ENCODE assay signal across 8 cellular contexts in genomic region chr19:45419396-45419795, GRCh38. TPM values are rescaled to one million over a fixed set of nuclear protein-coding genes. Genes with fewer than 3 reads are reported as not detected.
DNase-seq lines count a peak whose midpoint lies in the region; ATAC-seq and TF ChIP-seq lines count a peak whose summit lies in the region.

No MANE protein-coding gene starts in this region.

- no peak for TF ChIP-seq CTCF in DND-41 (IDR thresholded peaks at IDR 0.05; ENCODE audit: borderline replicate concordance, extremely low read depth, low read length, poor library complexity, severe bottlenecking)

- peaks cover 3% of the 10 kb centered on the region; the same call in 1 of the 2 replicates for H4K20me1 ChIP-seq in DND-41 (ENCODE audit: insufficient read depth, low read length)

- H3K36me3 ChIP-seq in DND-41 (ENCODE audit: insufficient read depth, low read length) = peaks cover 31% of the 10 kb centered on the region

- no peaks in the 10 kb centered on the region for H3K27me3 Mint-ChIP-seq in activated naive CD8-positive, alpha-beta T cell treated with anti-CD3 and anti-CD28 coated beads, Interleukin-2, amount 10 ng/mL, durations not matched to agents 7 days and 5 days

- POLR2A ChIA-PET in activated naive CD8-positive, alpha-beta T cell treated with anti-CD3 and anti-CD28 coated beads, Interleukin-2, amount 10 ng/mL, durations not matched to agents 7 days and 5 days (lab: Charles Lee) = interaction anchor here (1.0 to 1.6 kb wide), 4 partner anchors 9 to 48 kb away, joined by 3 to 5 read pairs (median 4); partner anchors contain the start of gene FOSB

- H3K4me1 ChIP-seq in DND-41 (ENCODE audit: insufficient read depth, low read length) = peaks cover 38% of the 10 kb centered on the region

- H3K27me3 ChIP-seq in DND-41 (ENCODE audit: insufficient read depth, low read length, poor library complexity) = no peaks in the 10 kb centered on the region

- H3K4me1 Mint-ChIP-seq in activated naive CD8-positive, alpha-beta T cell treated with anti-CD3 and anti-CD28 coated beads, Interleukin-2, amount 10 ng/mL, durations not matched to agents 7 days and 5 days = peaks cover 46% of the 10 kb centered on the region

- peaks cover 20% of the 10 kb centered on the region for H3K36me3 Mint-ChIP-seq in activated naive CD8-positive, alpha-beta T cell treated with anti-CD3 and anti-CD28 coated beads, Interleukin-2, amount 10 ng/mL, durations not matched to agents 7 days and 5 days

- H2AFZ ChIP-seq in DND-41 (ENCODE audit: low read depth, low read length) = no peak overlapping the region

- H3K79me2 ChIP-seq in DND-41 (ENCODE audit: insufficient read depth, low read length) = peaks cover 11% of the 10 kb centered on the region

- no peak overlapping the region for H3K9ac ChIP-seq in DND-41 (ENCODE audit: low read depth, low read length)

- H3K27ac Mint-ChIP-seq in activated naive CD8-positive, alpha-beta T cell treated with anti-CD3 and anti-CD28 coated beads, Interleukin-2, amount 10 ng/mL, durations not matched to agents 7 days and 5 days = peak overlapping the region; percentile 92

- no peak overlapping the region for H3K4me2 ChIP-seq in DND-41 (ENCODE audit: insufficient read depth, low read length)

- H3K9me3 ChIP-seq in DND-41 (ENCODE audit: insufficient read depth, low read length, severe bottlenecking) = no peaks in the 10 kb centered on the region

- peak overlapping the region; percentile 76 for H3K4me3 Mint-ChIP-seq in activated naive CD8-positive, alpha-beta T cell treated with anti-CD3 and anti-CD28 coated beads, Interleukin-2, amount 10 ng/mL, durations not matched to agents 7 days and 5 days

- H3K9me3 Mint-ChIP-seq in activated naive CD8-positive, alpha-beta T cell treated with anti-CD3 and anti-CD28 coated beads, Interleukin-2, amount 10 ng/mL, durations not matched to agents 7 days and 5 days = no peaks in the 10 kb centered on the region

- DNase-seq in DND-41 = peak; percentile 36
- peak; percentile 72 for DNase-seq in GM19240 (ENCODE audit: insufficient read length, low spot score)
- peak; percentile 51 for DNase-seq in activated naive CD8-positive, alpha-beta T cell treated with anti-CD3 and anti-CD28 coated beads, Interleukin-2, amount 10 ng/mL, durations not matched to agents 7 days and 5 days
- no peak for DNase-seq in NK-92 (lab: John Stamatoyannopoulos, UW; ENCODE audit: unreplicated experiment)
- no peak for DNase-seq in SW 1271 (lab: John Stamatoyannopoulos, UW)
- DNase-seq in glomerular visceral epithelial cell (ENCODE audit: extremely low spot score) = no peak

- peak overlapping the region; percentile 29; the same call in 1 of the 2 replicates for H3K27ac ChIP-seq in DND-41 (ENCODE audit: low read length)

- ATAC-seq in DND-41 (ENCODE audit: insufficient read depth, low read depth) (peak; percentile 48; the same call in 2 of the 3 replicates), HG03469 (IDR thresholded peaks at IDR 0.05; ENCODE audit: unreplicated experiment) (peak; percentile 50), HG02763 (IDR thresholded peaks at IDR 0.05; ENCODE audit: unreplicated experiment) (no peak)
- peak; percentile 59 for ATAC-seq in activated naive CD8-positive, alpha-beta T cell treated with anti-CD3 and anti-CD28 coated beads, Interleukin-2, amount 10 ng/mL, durations not matched to agents 7 days and 5 days (ENCODE audit: low read depth)

- no peak overlapping the region for H3K4me3 ChIP-seq in DND-41 (ENCODE audit: low read depth in 1 of 2, low read length in 2 of 2)

RNA-seq across cellular contexts. Expression of gene ERCC1, which starts 4.3 kb away (rescaled TPM):
- 10 to 100 TPM; 63.1 to 63.3 TPM for total RNA-seq in activated naive CD8-positive, alpha-beta T cell treated with anti-CD3 and anti-CD28 coated beads, Interleukin-2, amount 10 ng/mL, durations not matched to agents 7 days and 5 days

RNA-seq across cellular contexts. Expression of gene POLR1G, which starts 13.0 kb away (rescaled TPM):
- 1 to 10 TPM; 6.0 to 6.3 TPM for total RNA-seq in activated naive CD8-positive, alpha-beta T cell treated with anti-CD3 and anti-CD28 coated beads, Interleukin-2, amount 10 ng/mL, durations not matched to agents 7 days and 5 days

RNA-seq across cellular contexts. Expression of gene PPP1R13L, which starts 14.5 kb away (rescaled TPM):
- total RNA-seq in activated naive CD8-positive, alpha-beta T cell treated with anti-CD3 and anti-CD28 coated beads, Interleukin-2, amount 10 ng/mL, durations not matched to agents 7 days and 5 days = 10 to 100 TPM; 20.2 to 25.7 TPM

RNA-seq across cellular contexts. Expression of gene FOSB, which starts 48.4 kb away (rescaled TPM):
- 10 to 100 TPM; 68.7 to 69.4 TPM for total RNA-seq in activated naive CD8-positive, alpha-beta T cell treated with anti-CD3 and anti-CD28 coated beads, Interleukin-2, amount 10 ng/mL, durations not matched to agents 7 days and 5 days

RNA-seq across cellular contexts. Expression of gene ERCC2, which starts 49.0 kb away (rescaled TPM):
- total RNA-seq in activated naive CD8-positive, alpha-beta T cell treated with anti-CD3 and anti-CD28 coated beads, Interleukin-2, amount 10 ng/mL, durations not matched to agents 7 days and 5 days = 10 to 100 TPM; 20.0 to 28.2 TPM

Comparison
In these comparisons a context has a peak if more than half of its experiments do, and no peak if none do; other contexts are left out.
1. DNase-seq: peak in DND-41 (single experiment), GM19240 (single experiment) and activated naive CD8-positive, alpha-beta T cell treated with anti-CD3 and anti-CD28 coated beads, Interleukin-2, amount 10 ng/mL, durations not matched to agents 7 days and 5 days (single experiment); none in NK-92 (single experiment), SW 1271 (0 of 2) and glomerular visceral epithelial cell (single experiment).